18 cellular contexts compared by ENCODE assay signal in genomic region chr1:224212618-224213037, GRCh38. TPM values are rescaled to one million over a fixed set of nuclear protein-coding genes. Genes with fewer than 3 reads are reported as not detected.
DNase-seq lines count a peak whose midpoint lies in the region; ATAC-seq and TF ChIP-seq lines count a peak whose summit lies in the region.
"Had no signal": no experiment of that assay in that cellular context is flagged by ENCODE, and none has a peak within 500 bp of the region (broad histone marks: within the 10 kb centered on the region; RNA-seq: fewer than 3 reads in every experiment).

No MANE protein-coding gene starts in this region.

- H3K4me1 Mint-ChIP-seq in activated naive CD4-positive, alpha-beta T cell treated with anti-CD3 and anti-CD28 coated beads, Interleukin-2, amount 10 ng/mL, durations not matched to agents 7 days and 5 days: no peaks in the 10 kb centered on the region
- H3K4me1 Mint-ChIP-seq: activated naive CD4-positive, alpha-beta T cell treated with anti-CD3 and anti-CD28 coated beads, Interleukin-2, amount 50 U/mL, for 24 hours; CD8-positive, alpha-beta memory T cell had no signal

- H3K27ac ChIP-seq in foreskin keratinocyte: peak overlapping the region; percentile 79
- H3K27ac ChIP-seq in upper lobe of right lung: no peak overlapping the region
- H3K27ac ChIP-seq: brain microvascular endothelial cell had no signal

- no peak overlapping the region for H3K4me3 ChIP-seq in upper lobe of right lung

- no peaks in the 10 kb centered on the region for H3K36me3 ChIP-seq in upper lobe of right lung
- H3K36me3 ChIP-seq: brain microvascular endothelial cell had no signal

- no peaks in the 10 kb centered on the region for H3K27me3 ChIP-seq in foreskin keratinocyte
- H3K27me3 ChIP-seq in upper lobe of right lung: no peaks in the 10 kb centered on the region
- H3K27me3 ChIP-seq: brain microvascular endothelial cell had no signal

- peaks cover 36% of the 10 kb centered on the region for H3K4me1 ChIP-seq in foreskin keratinocyte
- peaks cover 5% of the 10 kb centered on the region for H3K4me1 ChIP-seq in upper lobe of right lung

- H3K9me3 Mint-ChIP-seq in activated naive CD4-positive, alpha-beta T cell treated with anti-CD3 and anti-CD28 coated beads, Interleukin-2, amount 10 ng/mL, durations not matched to agents 7 days and 5 days: no peaks in the 10 kb centered on the region
- H3K9me3 Mint-ChIP-seq: activated B cell treated with CpG ODN at 0.5 μM for 24 hours; activated naive CD4-positive, alpha-beta T cell treated with anti-CD3 and anti-CD28 coated beads, Interleukin-2, amount 50 U/mL, for 24 hours; CD8-positive, alpha-beta memory T cell had no signal

- intact Hi-C loops in upper lobe of right lung (cut with DNase I): no loop called here

- TF ChIP-seq CTCF in foreskin keratinocyte (conservative IDR thresholded peaks at IDR 0.05) (no peak), upper lobe of right lung (IDR thresholded peaks at IDR 0.05) (no peak)

- no peak overlapping the region for H3K4me3 Mint-ChIP-seq in activated naive CD4-positive, alpha-beta T cell treated with anti-CD3 and anti-CD28 coated beads, Interleukin-2, amount 10 ng/mL, durations not matched to agents 7 days and 5 days
- H3K4me3 Mint-ChIP-seq: activated B cell treated with CpG ODN at 0.5 μM for 24 hours; activated naive CD4-positive, alpha-beta T cell treated with anti-CD3 and anti-CD28 coated beads, Interleukin-2, amount 50 U/mL, for 24 hours; CD8-positive, alpha-beta memory T cell had no signal

- peak; percentile 6 for DNase-seq in activated CD4-positive, alpha-beta T cell treated with anti-CD3 and anti-CD28 coated beads, Interleukin-2, amount 50 U/mL, for 1 hour
- no peak for DNase-seq in activated CD4-positive, alpha-beta T cell treated with anti-CD3 and anti-CD28 coated beads, Interleukin-2, amount 50 U/mL, for 4 hours
- DNase-seq in foreskin keratinocyte (peak; percentile 88 to 89), myocyte (ENCODE audit: low read depth) (peak; percentile 75), upper lobe of right lung (no peak), GM19238 (ENCODE audit: insufficient read length, low spot score) (no peak)
- no peak for DNase-seq in activated naive CD4-positive, alpha-beta T cell treated with anti-CD3 and anti-CD28 coated beads, Interleukin-2, amount 10 ng/mL, durations not matched to agents 7 days and 5 days
- DNase-seq in stimulated activated naive CD8-positive, alpha-beta T cell treated with anti-CD3 and anti-CD28 coated beads, Interleukin-15, Interleukin-2, amounts not matched to agents 100 U/mL and 50 U/mL, for 24 hours: no peak
- DNase-seq: activated B cell treated with CpG ODN at 0.5 μM for 24 hours; brain microvascular endothelial cell; CD8-positive, alpha-beta memory T cell; effector memory CD4-positive, alpha-beta T cell; GDM1; NCI-H2029; NCI-H748 treated with DMSO at 0.1 percent for 48 hours; RPMI8226; stimulated activated CD4-positive, alpha-beta T cell treated with anti-CD3 and anti-CD28 coated beads, Interleukin-12 subunit alpha, Interleukin-12 subunit beta, amount 100 ng/mL, for 4 hours had no signal

- no peaks in the 10 kb centered on the region for H3K36me3 Mint-ChIP-seq in activated naive CD4-positive, alpha-beta T cell treated with anti-CD3 and anti-CD28 coated beads, Interleukin-2, amount 10 ng/mL, durations not matched to agents 7 days and 5 days
- H3K36me3 Mint-ChIP-seq: activated naive CD4-positive, alpha-beta T cell treated with anti-CD3 and anti-CD28 coated beads, Interleukin-2, amount 50 U/mL, for 24 hours; CD8-positive, alpha-beta memory T cell had no signal

- no peaks in the 10 kb centered on the region for H3K27me3 Mint-ChIP-seq in activated naive CD4-positive, alpha-beta T cell treated with anti-CD3 and anti-CD28 coated beads, Interleukin-2, amount 10 ng/mL, durations not matched to agents 7 days and 5 days
- H3K27me3 Mint-ChIP-seq: activated B cell treated with CpG ODN at 0.5 μM for 24 hours; activated naive CD4-positive, alpha-beta T cell treated with anti-CD3 and anti-CD28 coated beads, Interleukin-2, amount 50 U/mL, for 24 hours; CD8-positive, alpha-beta memory T cell had no signal

- CTCF ChIA-PET in activated naive CD4-positive, alpha-beta T cell treated with anti-CD3 and anti-CD28 coated beads, Interleukin-2, amount 10 ng/mL, durations not matched to agents 7 days and 5 days (lab: Charles Lee): no interaction called here

- H3K27ac Mint-ChIP-seq in activated naive CD4-positive, alpha-beta T cell treated with anti-CD3 and anti-CD28 coated beads, Interleukin-2, amount 10 ng/mL, durations not matched to agents 7 days and 5 days: no peak overlapping the region
- H3K27ac Mint-ChIP-seq: activated naive CD4-positive, alpha-beta T cell treated with anti-CD3 and anti-CD28 coated beads, Interleukin-2, amount 50 U/mL, for 24 hours had no signal

- ATAC-seq in foreskin keratinocyte: peak; percentile 75
- peak; percentile 74 for ATAC-seq in upper lobe of right lung
- no peak for ATAC-seq in stimulated activated naive CD8-positive, alpha-beta T cell treated with anti-CD3 and anti-CD28 coated beads, Interleukin-15, Interleukin-2, amounts not matched to agents 100 U/mL and 50 U/mL, for 24 hours

- no peaks in the 10 kb centered on the region for H3K9me3 ChIP-seq in upper lobe of right lung

RNA-seq across cellular contexts. Expression of gene DEGS1, which starts 29.6 kb away (rescaled TPM):
- total RNA-seq in foreskin keratinocyte: 107 and 122 TPM in 2 replicates
- 111 and 114 TPM in 2 replicates for polyA plus RNA-seq in foreskin keratinocyte
- 92.9 and 93.6 TPM in 2 replicates for total RNA-seq in myocyte
- 79.9 TPM for polyA plus RNA-seq in myocyte (2012)
- 76.7 TPM for total RNA-seq in upper lobe of right lung

Comparison
In these comparisons a context has a peak if more than half of its experiments do, and no peak if none do; other contexts are left out.
1. DNase-seq: peak in activated CD4-positive, alpha-beta T cell treated with anti-CD3 and anti-CD28 coated beads, Interleukin-2, amount 50 U/mL, for 1 hour (single experiment), foreskin keratinocyte (2 of 2) and myocyte (single experiment); none in activated CD4-positive, alpha-beta T cell treated with anti-CD3 and anti-CD28 coated beads, Interleukin-2, amount 50 U/mL, for 4 hours (0 of 2), upper lobe of right lung (single experiment), GM19238 (single experiment), activated naive CD4-positive, alpha-beta T cell treated with anti-CD3 and anti-CD28 coated beads, Interleukin-2, amount 10 ng/mL, durations not matched to agents 7 days and 5 days (single experiment) and stimulated activated naive CD8-positive, alpha-beta T cell treated with anti-CD3 and anti-CD28 coated beads, Interleukin-15, Interleukin-2, amounts not matched to agents 100 U/mL and 50 U/mL, for 24 hours (single experiment).